1 cellular context compared by ENCODE assay signal in genomic region chr21:32612075-32612998, GRCh38.
TF ChIP-seq lines count a peak whose summit lies in the region.

CFAP298 (minus strand) TSS chr21:32612377; CDS start chr21:32612243, 134 bp downstream.

TF ChIP-seq in K562, 482 proteins besides CTCF, POLR2A, EP300 and RAD21 (continued from another document and continues in another):
- no peak for TF ChIP-seq ZNF79 (CRISPR knock-in tag; IDR thresholded peaks at IDR 0.05; ENCODE audit: low read depth)
- no peak for TF ChIP-seq SNAPC5 (CRISPR knock-in tag; IDR thresholded peaks at IDR 0.05)
- peak; percentile 90 for TF ChIP-seq TAF9B (IDR thresholded peaks at IDR 0.05; ENCODE audit: partially characterized antibody)
- no peak for TF ChIP-seq COPS2 (conservative IDR thresholded peaks at IDR 0.05)
- TF ChIP-seq CTBP1 (IDR thresholded peaks at IDR 0.05; ENCODE audit: borderline replicate concordance): peak; percentile 75; the same call in 1 of the 2 replicates
- TF ChIP-seq ZNF263 (CRISPR knock-in tag; IDR thresholded peaks at IDR 0.05; ENCODE audit: borderline replicate concordance): peak; percentile 26; the same call in 1 of the 2 replicates
- TF ChIP-seq CCAR2 (IDR thresholded peaks at IDR 0.05; ENCODE audit: low read depth, low read length): no peak
- TF ChIP-seq ZNF507 (tag; conservative IDR thresholded peaks at IDR 0.05): no peak
- no peak for TF ChIP-seq MTF1 (CRISPR knock-in tag; IDR thresholded peaks at IDR 0.05; ENCODE audit: borderline replicate concordance)
- TF ChIP-seq MEIS2 (IDR thresholded peaks at IDR 0.05; ENCODE audit: partially characterized antibody): no peak
- no peak for TF ChIP-seq CAMTA2 (CRISPR knock-in tag; conservative IDR thresholded peaks at IDR 0.05)
- TF ChIP-seq POLR2AphosphoS2 (IDR thresholded peaks at IDR 0.05; ENCODE audit: low read length): no peak
- peak; percentile 45 for TF ChIP-seq JUND (IDR thresholded peaks at IDR 0.05; ENCODE audit: borderline replicate concordance, low read depth, low read length)
- TF ChIP-seq JUND (tag; IDR thresholded peaks at IDR 0.05; ENCODE audit: borderline replicate concordance, low read depth, low read length): peak; percentile 73; the same call in 1 of the 3 replicates
- TF ChIP-seq DEAF1 (CRISPR knock-in tag; IDR thresholded peaks at IDR 0.05): no peak
- TF ChIP-seq GATA2 (CRISPR knock-in tag; IDR thresholded peaks at IDR 0.05): no peak
- TF ChIP-seq ZNF140 (CRISPR knock-in tag; IDR thresholded peaks at IDR 0.05): no peak
- TF ChIP-seq ZNF655 (CRISPR knock-in tag; IDR thresholded peaks at IDR 0.05): no peak
- TF ChIP-seq HEY1 (CRISPR knock-in tag; IDR thresholded peaks at IDR 0.05; ENCODE audit: borderline replicate concordance): no peak
- TF ChIP-seq MCM7 (IDR thresholded peaks at IDR 0.05): no peak
- no peak for TF ChIP-seq KLF10 (CRISPR knock-in tag; IDR thresholded peaks at IDR 0.05)
- peak; percentile 42 for TF ChIP-seq CREB1 (IDR thresholded peaks at IDR 0.05)
- TF ChIP-seq CREB1 (CRISPR knock-in tag; IDR thresholded peaks at IDR 0.05): peak; percentile 43; the same call in 1 of the 2 replicates
- TF ChIP-seq FIP1L1 (IDR thresholded peaks at IDR 0.05; ENCODE audit: low read depth, low read length, poor library complexity, severe bottlenecking): peak; percentile 87
- TF ChIP-seq ZBTB7A (IDR thresholded peaks at IDR 0.05; ENCODE audit: borderline replicate concordance, control insufficient read depth, low read depth, low read length): peak; percentile 52; the same call in 1 of the 2 replicates
- TF ChIP-seq ATF1 (CRISPR knock-in tag; IDR thresholded peaks at IDR 0.05): no peak
- TF ChIP-seq ATF1 (tag; IDR thresholded peaks at IDR 0.05): peak; percentile 91
- TF ChIP-seq ZNF764 (CRISPR knock-in tag; IDR thresholded peaks at IDR 0.05; ENCODE audit: low read depth): no peak
- peak; percentile 99 for TF ChIP-seq RFX1 (IDR thresholded peaks at IDR 0.05)
- no peak for TF ChIP-seq E2F4 (CRISPR knock-in tag; IDR thresholded peaks at IDR 0.05; ENCODE audit: low read depth)
- no peak for TF ChIP-seq MECOM (CRISPR knock-in tag; IDR thresholded peaks at IDR 0.05)
- no peak for TF ChIP-seq ZBTB8A (IDR thresholded peaks at IDR 0.05; ENCODE audit: partially characterized antibody)
- 0 out of 2 replicates have a peak, but pooled peaks have one; percentile 67 for TF ChIP-seq ZFP91 (CRISPR knock-in tag; IDR thresholded peaks at IDR 0.05)
- no peak for TF ChIP-seq ZNF280A (IDR thresholded peaks at IDR 0.05; ENCODE audit: low read depth, partially characterized antibody)
- no peak for TF ChIP-seq ZNF282 (CRISPR knock-in tag; IDR thresholded peaks at IDR 0.05)
- TF ChIP-seq DLX4 (CRISPR knock-in tag; IDR thresholded peaks at IDR 0.05): no peak
- peak; percentile 29 to 99; a peak in 2 of 4 replicates for TF ChIP-seq TRIM24 (IDR thresholded peaks at IDR 0.05)
- 0 out of 2 replicates have a peak, but pooled peaks have one; percentile 51 for TF ChIP-seq PHF21A (IDR thresholded peaks at IDR 0.05; ENCODE audit: borderline replicate concordance, low read depth)
- no peak for TF ChIP-seq RBM34 (IDR thresholded peaks at IDR 0.05; ENCODE audit: borderline replicate concordance, insufficient read depth, low read length)
- no peak for TF ChIP-seq HNRNPUL1 (IDR thresholded peaks at IDR 0.05; ENCODE audit: low read length)
- TF ChIP-seq E4F1 (CRISPR knock-in tag; IDR thresholded peaks at IDR 0.05; ENCODE audit: borderline replicate concordance): no peak
- TF ChIP-seq THRA (IDR thresholded peaks at IDR 0.05): no peak
- TF ChIP-seq POLR3A (IDR thresholded peaks at IDR 0.05; ENCODE audit: borderline replicate concordance, extremely low read depth, insufficient read depth, insufficient read length): no peak
- no peak for TF ChIP-seq RHOXF2B (CRISPR knock-in tag; conservative IDR thresholded peaks at IDR 0.05)
- no peak for TF ChIP-seq ZNF766 (CRISPR knock-in tag; conservative IDR thresholded peaks at IDR 0.05)
- TF ChIP-seq CHD2 (IDR thresholded peaks at IDR 0.05; ENCODE audit: low read depth, low read length): peak; percentile 28; the same call in 1 of the 2 replicates
- no peak; the same call in 1 of the 2 replicates for TF ChIP-seq KAT7 (CRISPR knock-in tag; IDR thresholded peaks at IDR 0.05; ENCODE audit: borderline replicate concordance)
- no peak for TF ChIP-seq ZNF134 (CRISPR knock-in tag; conservative IDR thresholded peaks at IDR 0.05)
- TF ChIP-seq ZNF668 (CRISPR knock-in tag; IDR thresholded peaks at IDR 0.05): no peak
- no peak; the same call in none of the 2 replicates for TF ChIP-seq TAF7 (tag; IDR thresholded peaks at IDR 0.05)
- no peak for TF ChIP-seq ZFPM2 (CRISPR knock-in tag; IDR thresholded peaks at IDR 0.05)
- TF ChIP-seq GMEB1 (CRISPR knock-in tag; IDR thresholded peaks at IDR 0.05): 0 out of 2 replicates have a peak, but pooled peaks have one; percentile 37
- no peak for TF ChIP-seq HNRNPL (IDR thresholded peaks at IDR 0.05; ENCODE audit: low read depth, low read length)
- TF ChIP-seq CHD1 (IDR thresholded peaks at IDR 0.05; ENCODE audit: low read length): no peak
- TF ChIP-seq CHCHD3 (CRISPR knock-in tag; IDR thresholded peaks at IDR 0.05): no peak
- TF ChIP-seq LCOR (CRISPR knock-in tag; IDR thresholded peaks at IDR 0.05): peak; percentile 62; the same call in 1 of the 2 replicates
